In the genomic region with DNA sequence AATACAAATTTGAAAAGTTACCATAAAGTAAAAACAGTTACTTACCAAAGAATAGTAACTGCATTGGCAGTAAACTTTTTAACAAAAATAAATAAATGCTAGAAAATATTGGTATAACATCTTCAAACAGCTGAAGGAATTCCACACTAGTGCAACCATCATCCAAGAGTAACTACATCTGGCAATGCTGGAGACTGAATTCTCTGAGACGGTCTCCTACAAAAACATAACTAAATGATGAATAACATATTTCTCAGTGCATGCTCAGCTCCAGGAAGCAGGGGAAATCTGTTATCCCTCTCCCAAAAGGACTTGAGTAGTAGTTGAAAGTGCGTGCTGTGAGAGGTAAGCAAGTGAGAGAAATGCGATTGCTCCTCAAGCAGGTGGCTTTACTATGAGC, we compare ENCODE assay signal across 1 cellular context.
TF ChIP-seq lines count a peak whose summit lies in the region.

No MANE protein-coding gene starts in this region.

TF ChIP-seq in GM23338, 12 proteins besides CTCF, POLR2A, EP300 and RAD21 (continued from another document):
- TF ChIP-seq, protein P1, sequence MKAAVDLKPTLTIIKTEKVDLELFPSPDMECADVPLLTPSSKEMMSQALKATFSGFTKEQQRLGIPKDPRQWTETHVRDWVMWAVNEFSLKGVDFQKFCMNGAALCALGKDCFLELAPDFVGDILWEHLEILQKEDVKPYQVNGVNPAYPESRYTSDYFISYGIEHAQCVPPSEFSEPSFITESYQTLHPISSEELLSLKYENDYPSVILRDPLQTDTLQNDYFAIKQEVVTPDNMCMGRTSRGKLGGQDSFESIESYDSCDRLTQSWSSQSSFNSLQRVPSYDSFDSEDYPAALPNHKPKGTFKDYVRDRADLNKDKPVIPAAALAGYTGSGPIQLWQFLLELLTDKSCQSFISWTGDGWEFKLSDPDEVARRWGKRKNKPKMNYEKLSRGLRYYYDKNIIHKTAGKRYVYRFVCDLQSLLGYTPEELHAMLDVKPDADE (IDR thresholded peaks at IDR 0.05): no peak
